ENCODE assay signal across 16 cellular contexts in genomic region chr17:58702045-58702476, GRCh38. TPM values are rescaled to one million over a fixed set of nuclear protein-coding genes. Genes with fewer than 3 reads are reported as not detected.
DNase-seq lines count a peak whose midpoint lies in the region; ATAC-seq, FAIRE-seq and TF ChIP-seq lines count a peak whose summit lies in the region.
"Had no signal": no experiment of that assay in that cellular context is flagged by ENCODE, and none has a peak within 500 bp of the region (broad histone marks: within the 10 kb centered on the region; RNA-seq: fewer than 3 reads in every experiment).

No MANE protein-coding gene starts in this region.

- DNase-seq in GM12891 (ENCODE audit: insufficient read length, low spot score) (no peak), NCI-H1417 treated with DMSO at 0.1 percent for 48 hours (lab: John Stamatoyannopoulos, UW) (no peak), transverse colon (no peak)
- DNase-seq: DMS153, hippocampal formation, mesenchymal stem cell, MG63, NCI-H1930, NCI-H524, thyroid gland had no signal

- peak; percentile 75 for FAIRE-seq in GM12891 (lab: Jason Lieb, UNC)

- H3K36me3 Mint-ChIP-seq in T-helper 1 cell treated with Interleukin-12 subunit alpha and Interleukin-12 subunit beta and Interleukin-4 antibody, amounts not matched to agents 30 μg/mL and 1 μg/mL, for 36 hours (ENCODE audit: low read depth): peaks cover 21% of the 10 kb centered on the region

- H3K4me3 ChIP-seq in transverse colon: no peak overlapping the region
- H3K4me3 ChIP-seq: MG63, SK-N-MC, thyroid gland had no signal

- no peak for TF ChIP-seq CTCF in transverse colon (IDR thresholded peaks at IDR 0.05)

- peak overlapping the region; percentile 30 for H3K4me3 Mint-ChIP-seq in T-helper 1 cell treated with Interleukin-12 subunit alpha and Interleukin-12 subunit beta and Interleukin-4 antibody, amounts not matched to agents 30 μg/mL and 1 μg/mL, for 36 hours
- H3K4me3 Mint-ChIP-seq: neural crest cell had no signal

- intact Hi-C loops in transverse colon (cut with DNase I; ENCODE audit: low total_unique reads): no loop called here

- H3K27me3 ChIP-seq in transverse colon: no peaks in the 10 kb centered on the region
- H3K27me3 ChIP-seq: MG63, thyroid gland had no signal

- H3K27me3 Mint-ChIP-seq in T-helper 1 cell treated with Interleukin-12 subunit alpha and Interleukin-12 subunit beta and Interleukin-4 antibody, amounts not matched to agents 30 μg/mL and 1 μg/mL, for 36 hours (ENCODE audit: low read depth): no peaks in the 10 kb centered on the region

- H3K9me3 Mint-ChIP-seq in T-helper 1 cell treated with Interleukin-12 subunit alpha and Interleukin-12 subunit beta and Interleukin-4 antibody, amounts not matched to agents 30 μg/mL and 1 μg/mL, for 36 hours: no peaks in the 10 kb centered on the region
- H3K9me3 Mint-ChIP-seq: neural crest cell had no signal

- no peaks in the 10 kb centered on the region for H3K9me3 ChIP-seq in transverse colon
- H3K9me3 ChIP-seq: MG63, thyroid gland had no signal

- 80 to 86% methylated on average over 5 of the region's 5 CpGs for WGBS in transverse colon (ENCODE audit: low coverage in 1 of 2), 2 donors

- in situ Hi-C loops in transverse colon (cut with MboI; ENCODE audit: low pct_ligation_motif_present in 1 of 4, low pct_unique_long_range_greater_than_20kb in 1 of 4, low sequenced_read_pairs in 3 of 4): loop anchor here in 1 of 4 donors (10.0 kb wide), 1 partner anchor 303 kb away; no protein-coding TSS in a partner anchor

- peaks cover 27% of the 10 kb centered on the region for H3K4me1 Mint-ChIP-seq in T-helper 1 cell treated with Interleukin-12 subunit alpha and Interleukin-12 subunit beta and Interleukin-4 antibody, amounts not matched to agents 30 μg/mL and 1 μg/mL, for 36 hours (ENCODE audit: low read depth)
- H3K4me1 Mint-ChIP-seq: neural crest cell had no signal

- ATAC-seq in GM18517 (IDR thresholded peaks at IDR 0.05; ENCODE audit: unreplicated experiment) (peak; percentile 45), GM21786 (IDR thresholded peaks at IDR 0.05; ENCODE audit: unreplicated experiment) (peak; percentile 58), HG02970 (IDR thresholded peaks at IDR 0.05; ENCODE audit: low FRiP score, unreplicated experiment) (no peak)

- no peak for TF ChIP-seq POLR2A in GM12891 (IDR thresholded peaks at IDR 0.05; ENCODE audit: low read depth, low read length)
- TF ChIP-seq POLR2A in transverse colon (IDR thresholded peaks at IDR 0.05): no peak

- no peaks in the 10 kb centered on the region for H3K4me1 ChIP-seq in transverse colon
- H3K4me1 ChIP-seq: thyroid gland had no signal

- H3K36me3 ChIP-seq in transverse colon: no peaks in the 10 kb centered on the region
- H3K36me3 ChIP-seq: thyroid gland had no signal

- peak overlapping the region; percentile 92 for H3K27ac Mint-ChIP-seq in T-helper 1 cell treated with Interleukin-12 subunit alpha and Interleukin-12 subunit beta and Interleukin-4 antibody, amounts not matched to agents 30 μg/mL and 1 μg/mL, for 36 hours

- no peak for TF ChIP-seq EP300 in transverse colon (IDR thresholded peaks at IDR 0.05; ENCODE audit: low read depth)

- no peak overlapping the region for H3K27ac ChIP-seq in transverse colon
- H3K27ac ChIP-seq: SK-N-MC, thyroid gland had no signal

TF ChIP-seq in GM12891, 5 proteins besides CTCF, POLR2A, EP300 and RAD21:
- TF ChIP-seq PAX5 (IDR thresholded peaks at IDR 0.05; ENCODE audit: insufficient read depth, low read length, severe bottlenecking) (no peak), TAF1 (IDR thresholded peaks at IDR 0.05; ENCODE audit: low read depth, low read length) (no peak), SPI1 (IDR thresholded peaks at IDR 0.05; ENCODE audit: low read depth, low read length) (no peak)

RNA-seq across cellular contexts. Expression of gene RAD51C, which starts 9.7 kb away (rescaled TPM):
- polyA plus RNA-seq in GM12891 (2012; ENCODE audit: low read depth, missing spikeins): 72.4 TPM
- 10 to 100 TPM in 2 of 4 donors, 1 to 10 TPM in 2; 4.9 to 37.0 (median 9.2) TPM for total RNA-seq in transverse colon

RNA-seq across cellular contexts. Expression of gene TEX14, which starts 10.2 kb away (rescaled TPM):
- polyA plus RNA-seq in GM12891 (2012; ENCODE audit: low read depth, missing spikeins): 1.6 TPM
- total RNA-seq in transverse colon: under 1 TPM in 1 of 4 donors, not detected in 3; 0.27 TPM

RNA-seq across cellular contexts. Expression of gene PPM1E, which starts 53.6 kb away (rescaled TPM):
- polyA plus RNA-seq in GM12891 (2012; ENCODE audit: low read depth, missing spikeins): 0.06 TPM
- total RNA-seq in transverse colon: under 1 TPM in 1 of 4 donors, not detected in 3; 0.14 TPM
